In the genomic region with DNA sequence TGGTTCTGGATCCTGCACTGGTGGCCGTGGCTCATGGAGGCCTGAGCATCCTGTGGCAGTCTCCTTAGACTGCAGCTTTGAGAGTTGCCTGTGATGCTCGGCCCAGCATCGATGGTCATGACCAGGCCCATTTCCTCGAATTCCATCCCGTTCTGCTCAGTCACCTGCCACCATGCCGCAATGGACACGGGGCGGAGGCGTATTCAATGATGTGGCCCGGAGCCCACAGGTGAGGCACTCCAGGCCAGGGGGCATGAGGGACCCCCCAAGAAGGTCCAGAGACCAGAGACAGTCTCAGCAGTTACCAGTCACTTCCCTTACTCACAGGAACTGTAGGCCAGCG, we compare ENCODE assay signal across 28 cellular contexts. TPM values are rescaled to one million over a fixed set of nuclear protein-coding genes. Genes with fewer than 3 reads are reported as not detected.
"Had no signal": no experiment of that assay in that cellular context is flagged by ENCODE, and none has a peak within 500 bp of the region (broad histone marks: within the 10 kb centered on the region; RNA-seq: fewer than 3 reads in every experiment).

No MANE protein-coding gene starts in this region.

- H3K27ac Mint-ChIP-seq: activated CD8-positive, alpha-beta T cell treated with anti-CD3 and anti-CD28 coated beads for 36 hours; activated naive CD4-positive, alpha-beta T cell treated with anti-CD3 and anti-CD28 coated beads, Interleukin-2, amount 50 U/mL, for 24 hours; activated naive CD8-positive, alpha-beta T cell treated with anti-CD3 and anti-CD28 coated beads, Interleukin-2, amount 10 ng/mL, durations not matched to agents 7 days and 5 days; activated T-helper 17 cell treated with anti-CD3 and anti-CD28 coated beads, Interleukin-2, amount 50 U/mL, for 72 hours; T-helper 17 cell; T-helper 2 cell treated with Interferon-gamma antibody and Interleukin-4, amounts not matched to agents 5 μg/mL and 100 μg/mL, for 36 hours had no signal

- H3K27me3 Mint-ChIP-seq: activated naive CD4-positive, alpha-beta T cell treated with anti-CD3 and anti-CD28 coated beads, Interleukin-2, amount 50 U/mL, for 24 hours; activated naive CD8-positive, alpha-beta T cell treated with anti-CD3 and anti-CD28 coated beads, Interleukin-2, amount 10 ng/mL, durations not matched to agents 7 days and 5 days; activated T-helper 17 cell treated with anti-CD3 and anti-CD28 coated beads, Interleukin-2, amount 50 U/mL, for 72 hours had no signal

- H3K9me3 Mint-ChIP-seq: activated CD8-positive, alpha-beta T cell treated with anti-CD3 and anti-CD28 coated beads for 36 hours; activated naive CD4-positive, alpha-beta T cell treated with anti-CD3 and anti-CD28 coated beads, Interleukin-2, amount 50 U/mL, for 24 hours; activated naive CD8-positive, alpha-beta T cell treated with anti-CD3 and anti-CD28 coated beads, Interleukin-2, amount 10 ng/mL, durations not matched to agents 7 days and 5 days; activated T-cell treated with anti-CD3 and anti-CD28 coated beads, Interleukin-2, amount 50 U/mL, for 4 hours; activated T-helper 17 cell treated with anti-CD3 and anti-CD28 coated beads, Interleukin-2, amount 50 U/mL, for 72 hours; T-helper 2 cell treated with Interferon-gamma antibody and Interleukin-4, amounts not matched to agents 5 μg/mL and 100 μg/mL, for 36 hours had no signal

- ATAC-seq: activated CD8-positive, alpha-beta T cell treated with anti-CD3 and anti-CD28 coated beads for 36 hours; activated T-cell treated with anti-CD3 and anti-CD28 coated beads, Interleukin-2, amount 50 U/mL, for 4 hours; activated T-helper 17 cell treated with anti-CD3 and anti-CD28 coated beads, Interleukin-2, amount 50 U/mL, for 72 hours; T-helper 17 cell had no signal

- H3K27ac ChIP-seq: brain microvascular endothelial cell, colonic mucosa, esophagus squamous epithelium had no signal

- H3K9me3 ChIP-seq: colonic mucosa, esophagus squamous epithelium had no signal

- H3K27me3 ChIP-seq: brain microvascular endothelial cell, colonic mucosa had no signal

- H3K36me3 ChIP-seq: brain microvascular endothelial cell, colonic mucosa, esophagus squamous epithelium had no signal

- H3K4me3 ChIP-seq: colonic mucosa, esophagus squamous epithelium had no signal

- H3K4me1 Mint-ChIP-seq: activated naive CD4-positive, alpha-beta T cell treated with anti-CD3 and anti-CD28 coated beads, Interleukin-2, amount 50 U/mL, for 24 hours; activated naive CD8-positive, alpha-beta T cell treated with anti-CD3 and anti-CD28 coated beads, Interleukin-2, amount 10 ng/mL, durations not matched to agents 7 days and 5 days; activated T-helper 17 cell treated with anti-CD3 and anti-CD28 coated beads, Interleukin-2, amount 50 U/mL, for 72 hours; T-helper 17 cell had no signal

- FAIRE-seq: astrocyte, endometrium, endothelial cell of umbilical vein, frontal cortex had no signal

- DNase-seq: activated CD4-positive, alpha-beta T cell treated with anti-CD3 and anti-CD28 coated beads for 48 hours; activated CD4-positive, alpha-beta T cell treated with anti-CD3 and anti-CD28 coated beads, Interleukin-2, amount 50 U/mL, for 1 hour; activated CD4-positive, alpha-beta T cell treated with anti-CD3 and anti-CD28 coated beads, Interleukin-2, amount 50 U/mL, for 48 hours; activated CD8-positive, alpha-beta memory T cell treated with anti-CD3 and anti-CD28 coated beads for 24 hours; activated CD8-positive, alpha-beta T cell treated with anti-CD3 and anti-CD28 coated beads for 36 hours; activated effector memory CD4-positive, alpha-beta T cell treated with Interleukin-2 at 50 U/mL for 16 hours; activated gamma-delta T cell treated with Interleukin-2 at 50 U/mL for 16 hours; activated naive CD4-positive, alpha-beta T cell treated with Interleukin-2 at 50 U/mL for 16 hours; activated naive CD8-positive, alpha-beta T cell treated with anti-CD3 and anti-CD28 coated beads, Interleukin-2, amount 10 ng/mL, durations not matched to agents 7 days and 5 days; activated T-cell treated with anti-CD3 and anti-CD28 coated beads, Interleukin-2, amount 50 U/mL, for 4 hours; amniotic stem cell; anterior cingulate cortex; brain microvascular endothelial cell; caudate nucleus; colonic mucosa; effector CD8-positive, alpha-beta T cell; esophagus squamous epithelium; head of caudate nucleus; T-helper 1 cell; T-helper 17 cell; T1000 had no signal

- H3K4me3 Mint-ChIP-seq: activated CD8-positive, alpha-beta T cell treated with anti-CD3 and anti-CD28 coated beads for 36 hours; activated naive CD4-positive, alpha-beta T cell treated with anti-CD3 and anti-CD28 coated beads, Interleukin-2, amount 50 U/mL, for 24 hours; activated naive CD8-positive, alpha-beta T cell treated with anti-CD3 and anti-CD28 coated beads, Interleukin-2, amount 10 ng/mL, durations not matched to agents 7 days and 5 days; activated T-cell treated with anti-CD3 and anti-CD28 coated beads, Interleukin-2, amount 50 U/mL, for 4 hours; activated T-helper 17 cell treated with anti-CD3 and anti-CD28 coated beads, Interleukin-2, amount 50 U/mL, for 72 hours; T-helper 17 cell; T-helper 2 cell treated with Interferon-gamma antibody and Interleukin-4, amounts not matched to agents 5 μg/mL and 100 μg/mL, for 36 hours had no signal

- H3K36me3 Mint-ChIP-seq: activated naive CD4-positive, alpha-beta T cell treated with anti-CD3 and anti-CD28 coated beads, Interleukin-2, amount 50 U/mL, for 24 hours; activated naive CD8-positive, alpha-beta T cell treated with anti-CD3 and anti-CD28 coated beads, Interleukin-2, amount 10 ng/mL, durations not matched to agents 7 days and 5 days had no signal

RNA-seq across cellular contexts. Expression of gene SHANK2, which starts 53.6 kb away (rescaled TPM):
- total RNA-seq: activated CD8-positive, alpha-beta T cell treated with anti-CD3 and anti-CD28 coated beads for 36 hours; activated naive CD8-positive, alpha-beta T cell treated with anti-CD3 and anti-CD28 coated beads, Interleukin-2, amount 10 ng/mL, durations not matched to agents 7 days and 5 days; activated T-helper 17 cell treated with anti-CD3 and anti-CD28 coated beads, Interleukin-2, amount 50 U/mL, for 72 hours; endothelial cell of umbilical vein had no signal
- polyA plus RNA-seq: endothelial cell of umbilical vein had no signal
